In genomic region chr2:239065962-239066361, GRCh38 we compare ENCODE assay signal across 1 cellular context.
TF ChIP-seq lines count a peak whose summit lies in the region.

No MANE protein-coding gene starts in this region.

TF ChIP-seq in GM23338, 12 proteins besides CTCF, POLR2A, EP300 and RAD21 (continued from another document):
- TF ChIP-seq, protein P1, sequence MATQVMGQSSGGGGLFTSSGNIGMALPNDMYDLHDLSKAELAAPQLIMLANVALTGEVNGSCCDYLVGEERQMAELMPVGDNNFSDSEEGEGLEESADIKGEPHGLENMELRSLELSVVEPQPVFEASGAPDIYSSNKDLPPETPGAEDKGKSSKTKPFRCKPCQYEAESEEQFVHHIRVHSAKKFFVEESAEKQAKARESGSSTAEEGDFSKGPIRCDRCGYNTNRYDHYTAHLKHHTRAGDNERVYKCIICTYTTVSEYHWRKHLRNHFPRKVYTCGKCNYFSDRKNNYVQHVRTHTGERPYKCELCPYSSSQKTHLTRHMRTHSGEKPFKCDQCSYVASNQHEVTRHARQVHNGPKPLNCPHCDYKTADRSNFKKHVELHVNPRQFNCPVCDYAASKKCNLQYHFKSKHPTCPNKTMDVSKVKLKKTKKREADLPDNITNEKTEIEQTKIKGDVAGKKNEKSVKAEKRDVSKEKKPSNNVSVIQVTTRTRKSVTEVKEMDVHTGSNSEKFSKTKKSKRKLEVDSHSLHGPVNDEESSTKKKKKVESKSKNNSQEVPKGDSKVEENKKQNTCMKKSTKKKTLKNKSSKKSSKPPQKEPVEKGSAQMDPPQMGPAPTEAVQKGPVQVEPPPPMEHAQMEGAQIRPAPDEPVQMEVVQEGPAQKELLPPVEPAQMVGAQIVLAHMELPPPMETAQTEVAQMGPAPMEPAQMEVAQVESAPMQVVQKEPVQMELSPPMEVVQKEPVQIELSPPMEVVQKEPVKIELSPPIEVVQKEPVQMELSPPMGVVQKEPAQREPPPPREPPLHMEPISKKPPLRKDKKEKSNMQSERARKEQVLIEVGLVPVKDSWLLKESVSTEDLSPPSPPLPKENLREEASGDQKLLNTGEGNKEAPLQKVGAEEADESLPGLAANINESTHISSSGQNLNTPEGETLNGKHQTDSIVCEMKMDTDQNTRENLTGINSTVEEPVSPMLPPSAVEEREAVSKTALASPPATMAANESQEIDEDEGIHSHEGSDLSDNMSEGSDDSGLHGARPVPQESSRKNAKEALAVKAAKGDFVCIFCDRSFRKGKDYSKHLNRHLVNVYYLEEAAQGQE (IDR thresholded peaks at IDR 0.05; ENCODE audit: unreplicated experiment) = no peak
- TF ChIP-seq ZNF331 (CRISPR knock-in tag; IDR thresholded peaks at IDR 0.05; ENCODE audit: low read depth) (no peak), ZNF114 (CRISPR knock-in tag; IDR thresholded peaks at IDR 0.05) (no peak)
TF ChIP-seq in GM23338: peak in this region for 0.
